Comparison of ENCODE assay signal across 7 cellular contexts in genomic region chr20:653590-654426, GRCh38. TPM values are rescaled to one million over a fixed set of nuclear protein-coding genes. Genes with fewer than 3 reads are reported as not detected.
DNase-seq lines count a peak whose midpoint lies in the region; ATAC-seq lines count a peak whose summit lies in the region.

No MANE protein-coding gene starts in this region.

- peaks cover 10% of the 10 kb centered on the region for H3K27me3 ChIP-seq in HUES64 (ENCODE audit: insufficient read depth, low read length)

- H3K9me3 Mint-ChIP-seq in activated CD8-positive, alpha-beta T cell treated with anti-CD3 and anti-CD28 coated beads, Interleukin-2, amount 10 ng/mL, durations not matched to agents 7 days and 5 days (ENCODE audit: insufficient read depth): no peaks in the 10 kb centered on the region
- H3K9me3 Mint-ChIP-seq in stimulated activated effector memory CD8-positive, alpha-beta T cell treated with anti-CD3 and anti-CD28 coated beads, Interleukin-12 subunit alpha, Interleukin-12 subunit beta, amount 100 ng/mL, for 72 hours: no peaks in the 10 kb centered on the region

- WGBS in HUES64: 38% methylated on average over 31 of the region's 31 CpGs

- H3K27ac ChIP-seq in HUES64 (ENCODE audit: low read depth, low read length): peak overlapping the region; percentile 59

- H3K27ac Mint-ChIP-seq in activated CD8-positive, alpha-beta T cell treated with anti-CD3 and anti-CD28 coated beads, Interleukin-2, amount 10 ng/mL, durations not matched to agents 7 days and 5 days: peak overlapping the region; percentile 62
- H3K27ac Mint-ChIP-seq in stimulated activated effector memory CD8-positive, alpha-beta T cell treated with anti-CD3 and anti-CD28 coated beads, Interleukin-12 subunit alpha, Interleukin-12 subunit beta, amount 100 ng/mL, for 72 hours: peak overlapping the region; percentile 50

- CTCF ChIA-PET in activated CD8-positive, alpha-beta T cell treated with anti-CD3 and anti-CD28 coated beads, Interleukin-2, amount 10 ng/mL, durations not matched to agents 7 days and 5 days (lab: Charles Lee): interaction anchor here (1.6 kb wide), 1 partner anchor 8 kb away, joined by 5 read pairs; no protein-coding TSS in a partner anchor

- peaks cover 41% of the 10 kb centered on the region for H3K4me1 ChIP-seq in HUES64 (ENCODE audit: insufficient read depth, low read length)

- ATAC-seq in activated CD8-positive, alpha-beta T cell treated with anti-CD3 and anti-CD28 coated beads, Interleukin-2, amount 10 ng/mL, durations not matched to agents 7 days and 5 days: no peak
- no peak for ATAC-seq in stimulated activated effector memory CD8-positive, alpha-beta T cell treated with anti-CD3 and anti-CD28 coated beads, Interleukin-12 subunit alpha, Interleukin-12 subunit beta, amount 100 ng/mL, for 72 hours

- H3K4me3 Mint-ChIP-seq in activated CD8-positive, alpha-beta T cell treated with anti-CD3 and anti-CD28 coated beads, Interleukin-2, amount 10 ng/mL, durations not matched to agents 7 days and 5 days: peak overlapping the region; percentile 73
- peak overlapping the region; percentile 87 for H3K4me3 Mint-ChIP-seq in stimulated activated effector memory CD8-positive, alpha-beta T cell treated with anti-CD3 and anti-CD28 coated beads, Interleukin-12 subunit alpha, Interleukin-12 subunit beta, amount 100 ng/mL, for 72 hours

- H3K27me3 Mint-ChIP-seq in activated CD8-positive, alpha-beta T cell treated with anti-CD3 and anti-CD28 coated beads, Interleukin-2, amount 10 ng/mL, durations not matched to agents 7 days and 5 days (ENCODE audit: low read depth): peaks cover 24% of the 10 kb centered on the region

- peak overlapping the region; percentile 80 for H3K4me3 ChIP-seq in HUES64 (ENCODE audit: low read length)
- H3K4me3 ChIP-seq in iPS-11a (ENCODE audit: low read depth, low read length): peak overlapping the region; percentile 49

- H3K9me3 ChIP-seq in HUES64 (ENCODE audit: insufficient read depth, low read depth, low read length): no peaks in the 10 kb centered on the region

- peaks cover 8% of the 10 kb centered on the region for H3K36me3 Mint-ChIP-seq in activated CD8-positive, alpha-beta T cell treated with anti-CD3 and anti-CD28 coated beads, Interleukin-2, amount 10 ng/mL, durations not matched to agents 7 days and 5 days (ENCODE audit: low read depth)
- H3K36me3 Mint-ChIP-seq in stimulated activated effector memory CD8-positive, alpha-beta T cell treated with anti-CD3 and anti-CD28 coated beads, Interleukin-12 subunit alpha, Interleukin-12 subunit beta, amount 100 ng/mL, for 72 hours: peaks cover 22% of the 10 kb centered on the region

- peak overlapping the region; percentile 74 for H3K9ac ChIP-seq in HUES64 (ENCODE audit: low read depth, low read length)

- peaks cover 17% of the 10 kb centered on the region for H3K36me3 ChIP-seq in HUES64 (ENCODE audit: insufficient read depth, low read length)

- no peak for DNase-seq in activated CD8-positive, alpha-beta T cell treated with anti-CD3 and anti-CD28 coated beads, Interleukin-2, amount 10 ng/mL, durations not matched to agents 7 days and 5 days
- DNase-seq in stimulated activated effector memory CD8-positive, alpha-beta T cell treated with anti-CD3 and anti-CD28 coated beads, Interleukin-12 subunit alpha, Interleukin-12 subunit beta, amount 100 ng/mL, for 72 hours (ENCODE audit: low spot score in 2 of 2): no peak
- DNase-seq in NCI-H1048 (lab: John Stamatoyannopoulos, UW): no peak
- no peak for DNase-seq in OCI-M1 (lab: John Stamatoyannopoulos, UW)
- DNase-seq in HuH-7.5 (ENCODE audit: low spot score): no peak

- H3K4me1 Mint-ChIP-seq in activated CD8-positive, alpha-beta T cell treated with anti-CD3 and anti-CD28 coated beads, Interleukin-2, amount 10 ng/mL, durations not matched to agents 7 days and 5 days (ENCODE audit: low read depth): peaks cover 18% of the 10 kb centered on the region
- H3K4me1 Mint-ChIP-seq in stimulated activated effector memory CD8-positive, alpha-beta T cell treated with anti-CD3 and anti-CD28 coated beads, Interleukin-12 subunit alpha, Interleukin-12 subunit beta, amount 100 ng/mL, for 72 hours: peaks cover 39% of the 10 kb centered on the region

- POLR2A ChIA-PET in activated CD8-positive, alpha-beta T cell treated with anti-CD3 and anti-CD28 coated beads, Interleukin-2, amount 10 ng/mL, durations not matched to agents 7 days and 5 days (lab: Charles Lee): no interaction called here

RNA-seq across cellular contexts. Expression of gene SRXN1, which starts 0.8 kb away (rescaled TPM):
- polyA plus RNA-seq in HUES64 (2013, experiment 1 of 2): 26.4 TPM
- polyA plus RNA-seq in HUES64 (2013, experiment 2 of 2): 24.6 TPM
- total RNA-seq in activated CD8-positive, alpha-beta T cell treated with anti-CD3 and anti-CD28 coated beads, Interleukin-2, amount 10 ng/mL, durations not matched to agents 7 days and 5 days: 1 to 10 TPM; 8.9 to 9.3 TPM

RNA-seq across cellular contexts. Expression of gene SCRT2, which starts 21.8 kb away (rescaled TPM):
- 0.50 TPM for polyA plus RNA-seq in HUES64 (2013, experiment 1 of 2)
- 0.89 TPM for polyA plus RNA-seq in HUES64 (2013, experiment 2 of 2)
- total RNA-seq in activated CD8-positive, alpha-beta T cell treated with anti-CD3 and anti-CD28 coated beads, Interleukin-2, amount 10 ng/mL, durations not matched to agents 7 days and 5 days: not detected

RNA-seq across cellular contexts. Expression of gene TCF15, which starts 43.7 kb away (rescaled TPM):
- polyA plus RNA-seq in HUES64 (2013, experiment 1 of 2): 1.7 TPM
- polyA plus RNA-seq in HUES64 (2013, experiment 2 of 2): 2.7 TPM
- not detected for total RNA-seq in activated CD8-positive, alpha-beta T cell treated with anti-CD3 and anti-CD28 coated beads, Interleukin-2, amount 10 ng/mL, durations not matched to agents 7 days and 5 days
